ENCODE assay signal across 1 cellular context in the genomic region with DNA sequence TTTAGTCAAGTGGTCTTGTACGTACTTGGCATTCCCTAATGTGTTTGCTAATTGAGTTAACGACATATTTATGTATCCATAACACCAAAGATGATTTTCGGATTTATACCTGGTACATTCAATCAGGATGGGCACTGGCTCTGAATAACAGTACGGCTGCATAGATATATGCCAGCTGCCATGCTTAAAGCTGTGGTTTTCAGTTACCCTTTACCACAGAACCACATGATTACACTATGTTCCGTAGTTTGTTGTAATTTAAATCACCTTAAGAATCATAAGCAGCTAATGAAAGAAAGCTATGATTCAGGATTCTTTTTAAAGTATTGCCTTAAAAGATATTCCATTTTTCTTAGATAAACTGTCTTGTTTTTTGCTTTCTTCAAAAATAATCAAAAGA.
TF ChIP-seq lines count a peak whose summit lies in the region.

No MANE protein-coding gene starts in this region.

TF ChIP-seq in GM12878, 131 proteins besides CTCF, POLR2A, EP300 and RAD21:
- TF ChIP-seq RUNX3 (IDR thresholded peaks at IDR 0.05; ENCODE audit: low read length) (peak; percentile 61; the same call in 1 of the 2 replicates), ATF3 (IDR thresholded peaks at IDR 0.05; ENCODE audit: borderline replicate concordance, extremely low read depth, low read depth, low read length) (no peak)
